19 cellular contexts compared by ENCODE assay signal in the genomic region with DNA sequence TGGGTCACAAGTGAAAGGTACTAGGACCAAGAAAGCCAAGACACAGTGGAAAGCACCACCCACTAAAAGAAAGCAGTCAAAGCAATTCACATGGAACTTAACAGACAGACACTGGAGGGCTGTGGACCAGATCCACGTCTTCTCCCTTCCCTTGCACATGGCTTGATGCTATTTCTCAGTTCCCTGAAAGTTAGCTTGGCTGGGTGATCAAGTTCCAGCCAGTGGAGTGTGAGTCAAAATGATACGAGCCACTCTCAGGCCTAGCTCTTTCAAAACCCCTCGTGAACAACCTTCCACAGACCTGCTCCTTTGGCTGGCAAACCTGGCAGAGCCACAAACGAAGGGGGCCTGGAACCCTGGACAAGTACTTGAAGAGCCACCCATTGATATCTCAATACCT.
"Had no signal": no experiment of that assay in that cellular context is flagged by ENCODE, and none has a peak within 500 bp of the region (broad histone marks: within the 10 kb centered on the region; RNA-seq: fewer than 3 reads in every experiment).

No MANE protein-coding gene starts in this region.

- ATAC-seq: activated CD4-positive, CD25-positive, alpha-beta regulatory T cell treated with anti-CD3 and anti-CD28 coated beads, Interleukin-2, amount 50 U/mL, for 24 hours; left lobe of liver; lower lobe of right lung; naive thymus-derived CD8-positive, alpha-beta T cell had no signal

- H3K4me1 ChIP-seq: right atrium auricular region had no signal

- H3K27ac Mint-ChIP-seq: activated naive CD8-positive, alpha-beta T cell treated with anti-CD3 and anti-CD28 coated beads, Interleukin-2, amount 50 U/mL, for 24 hours; activated T-helper 1 cell treated with anti-CD3 and anti-CD28 coated beads, Interleukin-12 subunit alpha, Interleukin-12 subunit beta, Interleukin-2, Interleukin-4 antibody, amounts not matched to agents 30 ng/mL and 10 ng/mL and 1 ng/mL, durations not matched to agents 14 hours and 24 hours and 36 hours; progenitor cell of endocrine pancreas; stimulated activated naive CD8-positive, alpha-beta T cell treated with anti-CD3 and anti-CD28 coated beads, Interleukin-15, Interleukin-2, amounts not matched to agents 100 ng/mL and 50 ng/mL, for 24 hours had no signal

- H3K27me3 ChIP-seq: cardiac muscle cell, right atrium auricular region, tibial artery had no signal

- FAIRE-seq: endometrium had no signal

- DNase-seq: activated CD4-positive, alpha-beta memory T cell treated with anti-CD3 and anti-CD28 coated beads, Interleukin-2, amount 10 ng/mL, durations not matched to agents 7 days and 5 days; activated CD4-positive, alpha-beta T cell treated with anti-CD3 and anti-CD28 coated beads, Interleukin-2, amount 10 ng/mL, durations not matched to agents 24 days and 14 days; activated gamma-delta T cell; activated naive CD4-positive, alpha-beta T cell treated with anti-CD3 and anti-CD28 coated beads, Interleukin-2, amount 50 U/mL, for 16 hours; activated naive CD8-positive, alpha-beta T cell treated with anti-CD3 and anti-CD28 coated beads, Interleukin-2, amount 50 U/mL, for 24 hours; lower lobe of right lung; naive thymus-derived CD8-positive, alpha-beta T cell; stimulated activated CD4-positive, alpha-beta T cell treated with anti-CD3 and anti-CD28 coated beads, Interleukin-4, amount 100 ng/mL, for 24 hours; substantia nigra; tibial artery had no signal

- H3K27me3 Mint-ChIP-seq: activated CD4-positive, alpha-beta memory T cell treated with anti-CD3 and anti-CD28 coated beads, Interleukin-2, amount 10 ng/mL, durations not matched to agents 7 days and 5 days; activated CD4-positive, alpha-beta T cell treated with anti-CD3 and anti-CD28 coated beads, Interleukin-2, amount 10 ng/mL, durations not matched to agents 24 days and 14 days; activated naive CD8-positive, alpha-beta T cell treated with anti-CD3 and anti-CD28 coated beads, Interleukin-2, amount 50 U/mL, for 24 hours; naive thymus-derived CD8-positive, alpha-beta T cell; progenitor cell of endocrine pancreas; stimulated activated naive CD8-positive, alpha-beta T cell treated with anti-CD3 and anti-CD28 coated beads, Interleukin-15, Interleukin-2, amounts not matched to agents 100 ng/mL and 50 ng/mL, for 24 hours had no signal

- H3K4me1 Mint-ChIP-seq: activated CD4-positive, alpha-beta memory T cell treated with anti-CD3 and anti-CD28 coated beads, Interleukin-2, amount 10 ng/mL, durations not matched to agents 7 days and 5 days; activated CD4-positive, alpha-beta T cell treated with anti-CD3 and anti-CD28 coated beads, Interleukin-2, amount 10 ng/mL, durations not matched to agents 24 days and 14 days; activated naive CD8-positive, alpha-beta T cell treated with anti-CD3 and anti-CD28 coated beads, Interleukin-2, amount 50 U/mL, for 24 hours had no signal

- H3K4me3 ChIP-seq: cardiac muscle cell, lower lobe of right lung, right atrium auricular region, tibial artery had no signal

- H3K9me3 ChIP-seq: lower lobe of right lung, right atrium auricular region, tibial artery had no signal

- H3K4me3 Mint-ChIP-seq: activated CD4-positive, alpha-beta memory T cell treated with anti-CD3 and anti-CD28 coated beads, Interleukin-2, amount 10 ng/mL, durations not matched to agents 7 days and 5 days; activated CD4-positive, alpha-beta T cell treated with anti-CD3 and anti-CD28 coated beads, Interleukin-2, amount 10 ng/mL, durations not matched to agents 24 days and 14 days; activated naive CD8-positive, alpha-beta T cell treated with anti-CD3 and anti-CD28 coated beads, Interleukin-2, amount 50 U/mL, for 24 hours; activated T-helper 1 cell treated with anti-CD3 and anti-CD28 coated beads, Interleukin-12 subunit alpha, Interleukin-12 subunit beta, Interleukin-2, Interleukin-4 antibody, amounts not matched to agents 30 ng/mL and 10 ng/mL and 1 ng/mL, durations not matched to agents 14 hours and 24 hours and 36 hours; naive thymus-derived CD8-positive, alpha-beta T cell; stimulated activated naive CD8-positive, alpha-beta T cell treated with anti-CD3 and anti-CD28 coated beads, Interleukin-15, Interleukin-2, amounts not matched to agents 100 ng/mL and 50 ng/mL, for 24 hours had no signal

- H3K9me3 Mint-ChIP-seq: activated CD4-positive, alpha-beta memory T cell treated with anti-CD3 and anti-CD28 coated beads, Interleukin-2, amount 10 ng/mL, durations not matched to agents 7 days and 5 days; activated CD4-positive, alpha-beta T cell treated with anti-CD3 and anti-CD28 coated beads, Interleukin-2, amount 10 ng/mL, durations not matched to agents 24 days and 14 days; activated naive CD8-positive, alpha-beta T cell treated with anti-CD3 and anti-CD28 coated beads, Interleukin-2, amount 50 U/mL, for 24 hours; activated T-helper 1 cell treated with anti-CD3 and anti-CD28 coated beads, Interleukin-12 subunit alpha, Interleukin-12 subunit beta, Interleukin-2, Interleukin-4 antibody, amounts not matched to agents 30 ng/mL and 10 ng/mL and 1 ng/mL, durations not matched to agents 14 hours and 24 hours and 36 hours; naive thymus-derived CD8-positive, alpha-beta T cell; stimulated activated naive CD8-positive, alpha-beta T cell treated with anti-CD3 and anti-CD28 coated beads, Interleukin-15, Interleukin-2, amounts not matched to agents 100 ng/mL and 50 ng/mL, for 24 hours had no signal

- H3K27ac ChIP-seq: cardiac muscle cell, lower lobe of right lung, right atrium auricular region, tibial artery, VCaP had no signal

- H3K36me3 ChIP-seq: cardiac muscle cell had no signal
